ENCODE assay signal across 8 cellular contexts in genomic region chr17:74454197-74455024, GRCh38. TPM values are rescaled to one million over a fixed set of nuclear protein-coding genes. Genes with fewer than 3 reads are reported as not detected.
A peak's percentile ranks its signal among the peaks of the same experiment; 100 is the strongest.
DNase-seq lines count a peak whose midpoint lies in the region; ATAC-seq and TF ChIP-seq lines count a peak whose summit lies in the region.

No MANE protein-coding gene starts in this region.

- no peaks in the 10 kb centered on the region for H3K36me3 ChIP-seq in muscle layer of duodenum (ENCODE audit: control insufficient read depth in 1 of 2, insufficient read depth in 2 of 2, low read length in 2 of 2)

- peaks cover 9 to 27% of the 10 kb centered on the region in 2 donors for H3K4me1 ChIP-seq in muscle layer of duodenum (ENCODE audit: control insufficient read depth in 1 of 2, insufficient read depth in 2 of 2, low read length in 2 of 2)

- no peaks in the 10 kb centered on the region for H3K9me3 ChIP-seq in muscle layer of duodenum (ENCODE audit: control insufficient read depth in 1 of 2, low read length in 2 of 2)

- ATAC-seq in GM19467 (IDR thresholded peaks at IDR 0.05; ENCODE audit: unreplicated experiment): peak; percentile 85
- ATAC-seq in HG03571 (IDR thresholded peaks at IDR 0.05; ENCODE audit: unreplicated experiment): peak; percentile 83
- peak; percentile 78 for ATAC-seq in SK-N-SH treated with all-trans-retinoic acid at 6 μM for 48 hours
- peak; percentile 23 for ATAC-seq in esophagus mucosa

- peak overlapping the region; percentile 39 for H3K27ac ChIP-seq in muscle layer of duodenum (ENCODE audit: low read length)

- DNase-seq in DMS153 (lab: John Stamatoyannopoulos, UW): peak; percentile 82
- peak; percentile 92 for DNase-seq in ureter (ENCODE audit: low spot score)
- no peak for DNase-seq in stimulated activated CD4-positive, alpha-beta T cell treated with anti-CD3 and anti-CD28 coated beads, Interleukin-4, amount 100 ng/mL, for 4 hours

- H3K4me3 ChIP-seq in muscle layer of duodenum (ENCODE audit: low read depth in 1 of 2, low read length in 2 of 2): peak overlapping the region; percentile 33 to 59

- H3K27me3 ChIP-seq in muscle layer of duodenum (ENCODE audit: low read depth, low read length): no peaks in the 10 kb centered on the region

TF ChIP-seq in SK-N-SH treated with all-trans-retinoic acid at 6 μM for 48 hours, 23 proteins besides CTCF, POLR2A, EP300 and RAD21:
- TF ChIP-seq TSHZ2 (CRISPR knock-in tag; IDR thresholded peaks at IDR 0.05): peak; percentile 75; the same call in 1 of the 2 replicates
- TF ChIP-seq CSRNP3 (CRISPR knock-in tag; IDR thresholded peaks at IDR 0.05): 0 out of 2 replicates have a peak, but pooled peaks have one; percentile 41
- no peak for TF ChIP-seq OSR1 (CRISPR knock-in tag; IDR thresholded peaks at IDR 0.05)
- TF ChIP-seq ISL1 (CRISPR knock-in tag; IDR thresholded peaks at IDR 0.05): no peak
- TF ChIP-seq GLIS3 (CRISPR knock-in tag; IDR thresholded peaks at IDR 0.05): no peak
- TF ChIP-seq ZFP3 (CRISPR knock-in tag; IDR thresholded peaks at IDR 0.05): 0 out of 2 replicates have a peak, but pooled peaks have one; percentile 20
- TF ChIP-seq SNAI2 (CRISPR knock-in tag; IDR thresholded peaks at IDR 0.05): peak; percentile 59; the same call in 1 of the 2 replicates

RNA-seq across cellular contexts. Expression of gene CD300A, which starts 12.0 kb away (rescaled TPM):
- 0.64 TPM for total RNA-seq in esophagus mucosa
- total RNA-seq in ureter: 4.3 TPM

RNA-seq across cellular contexts. Expression of gene GPRC5C, which starts 22.5 kb away (rescaled TPM):
- total RNA-seq in esophagus mucosa: 13.0 TPM
- 153 TPM for total RNA-seq in ureter

Comparison
In these comparisons a context has a peak if more than half of its experiments do, and no peak if none do; other contexts are left out.
1. DNase-seq: peak in DMS153 (single experiment) and ureter (single experiment); none in stimulated activated CD4-positive, alpha-beta T cell treated with anti-CD3 and anti-CD28 coated beads, Interleukin-4, amount 100 ng/mL, for 4 hours (0 of 2).
2. ATAC-seq: peak in every context shown above with its lines; median percentile 85 in GM19467; 83 in HG03571; 78 in SK-N-SH treated with all-trans-retinoic acid at 6 μM for 48 hours; 23 in esophagus mucosa.
3. RNA of gene GPRC5C, which starts 22.5 kb away (total RNA-seq): 153 TPM in ureter (single experiment); 13.0 TPM in esophagus mucosa (single experiment); every median in the first group is over 10 times any median in the second.